ENCODE assay signal across 8 cellular contexts in genomic region chr6:40852667-40853383, GRCh38.
DNase-seq lines count a peak whose midpoint lies in the region; ATAC-seq, FAIRE-seq and TF ChIP-seq lines count a peak whose summit lies in the region.

No MANE protein-coding gene starts in this region.

- no peaks in the 10 kb centered on the region for H3K36me3 ChIP-seq in OCI-LY3 (replicated peaks; ENCODE audit: low read depth, low read length)

- H3K4me1 ChIP-seq in OCI-LY3 (ENCODE audit: low read length), result peaks cover 8% of the 10 kb centered on the region

- H3K9ac ChIP-seq in OCI-LY3 (ENCODE audit: low read length), result no peak overlapping the region

- TF ChIP-seq CTCF in OCI-LY3 (IDR thresholded peaks at IDR 0.05; ENCODE audit: low read depth, low read length) (peak; percentile 43), fibroblast of the aortic adventitia (IDR thresholded peaks at IDR 0.05; ENCODE audit: insufficient read depth, low read length) (peak; percentile 44), D721Med (IDR thresholded peaks at IDR 0.05; ENCODE audit: insufficient read depth, missing control alignments) (no peak)

- FAIRE-seq in D721Med (lab: Jason Lieb, UNC), result no peak

- H4K20me1 ChIP-seq in OCI-LY3 (ENCODE audit: insufficient read depth, low read length), result no peaks in the 10 kb centered on the region

- no peak overlapping the region for H3K27ac ChIP-seq in OCI-LY3 (ENCODE audit: low read length)

- 0 out of 2 replicates have a peak overlapping the region, but pooled peaks have one; percentile 74 for H2AFZ ChIP-seq in OCI-LY3 (ENCODE audit: low read depth, low read length)

- ATAC-seq in GM18861 (IDR thresholded peaks at IDR 0.05; ENCODE audit: unreplicated experiment) (no peak), GM18868 (IDR thresholded peaks at IDR 0.05; ENCODE audit: unreplicated experiment) (no peak), HG03342 (IDR thresholded peaks at IDR 0.05; ENCODE audit: unreplicated experiment) (no peak)

- peaks cover 15% of the 10 kb centered on the region for H3K27me3 ChIP-seq in OCI-LY3 (ENCODE audit: low read depth, low read length)

- DNase-seq in stimulated activated CD4-positive, alpha-beta T cell treated with anti-CD3 and anti-CD28 coated beads, Interleukin-15, amount 100 ng/mL, for 24 hours, result peak; percentile 35
- DNase-seq in stimulated activated CD4-positive, alpha-beta T cell treated with anti-CD3 and anti-CD28 coated beads, Interleukin-4, amount 100 ng/mL, for 4 hours, result no peak
- DNase-seq in fibroblast of the aortic adventitia (ENCODE audit: low read depth) (no peak), D721Med (ENCODE audit: insufficient read length, low spot score) (no peak)

- H3K4me2 ChIP-seq in OCI-LY3 (ENCODE audit: low read length), result peak overlapping the region; percentile 37

- H3K9me3 ChIP-seq in OCI-LY3 (ENCODE audit: insufficient read depth, low read length), result no peaks in the 10 kb centered on the region

- H3K4me3 ChIP-seq in OCI-LY3 (ENCODE audit: low read length) (no peak overlapping the region), fibroblast of the aortic adventitia (ENCODE audit: low read depth, low read length) (no peak overlapping the region)

- no peaks in the 10 kb centered on the region for H3K79me2 ChIP-seq in OCI-LY3 (ENCODE audit: low read length)
